ENCODE assay signal across 21 cellular contexts in genomic region chr2:37631698-37632097, GRCh38. TPM values are rescaled to one million over a fixed set of nuclear protein-coding genes. Genes with fewer than 3 reads are reported as not detected.
DNase-seq lines count a peak whose midpoint lies in the region; ATAC-seq and TF ChIP-seq lines count a peak whose summit lies in the region.
"Had no signal": no experiment of that assay in that cellular context is flagged by ENCODE, and none has a peak within 500 bp of the region (broad histone marks: within the 10 kb centered on the region; RNA-seq: fewer than 3 reads in every experiment).

No MANE protein-coding gene starts in this region.

- H3K4me3 Mint-ChIP-seq in HFFc6 = no peak overlapping the region
- H3K4me3 Mint-ChIP-seq: memory B cell; naive thymus-derived CD8-positive, alpha-beta T cell had no signal

- H3K27ac ChIP-seq in osteoblast (ENCODE audit: low read depth, low read length) = no peak overlapping the region
- H3K27ac ChIP-seq: BLaER1 treated with 17β-estradiol and CSF1 and Interleukin-3, amounts not matched to agents 10 nM and 100 nM; parathyroid adenoma; RWPE1; vagina had no signal

- peaks cover 11% of the 10 kb centered on the region; the same call in 1 of the 2 replicates for H3K36me3 Mint-ChIP-seq in HFFc6 (ENCODE audit: low read depth)

- no peak overlapping the region for H3K4me2 ChIP-seq in osteoblast (ENCODE audit: insufficient read depth, low read length)
- H3K4me2 ChIP-seq: BLaER1 treated with 17β-estradiol and CSF1 and Interleukin-3, amounts not matched to agents 10 nM and 100 nM had no signal

- no peaks in the 10 kb centered on the region for H4K20me1 ChIP-seq in osteoblast (ENCODE audit: insufficient read depth, low read length)
- H4K20me1 ChIP-seq: BLaER1 treated with 17β-estradiol and CSF1 and Interleukin-3, amounts not matched to agents 10 nM and 100 nM had no signal

- no peak overlapping the region for H3K9ac ChIP-seq in endocrine pancreas (ENCODE audit: control insufficient read depth, insufficient read depth, low read length)
- H3K9ac ChIP-seq: BLaER1 treated with 17β-estradiol and CSF1 and Interleukin-3, amounts not matched to agents 10 nM and 100 nM; parathyroid adenoma had no signal

- H3K27me3 ChIP-seq in endocrine pancreas (ENCODE audit: control insufficient read depth, insufficient read depth, low read length) (no peaks in the 10 kb centered on the region), osteoblast (ENCODE audit: insufficient read depth, low read length) (no peaks in the 10 kb centered on the region)
- H3K27me3 ChIP-seq: BLaER1 treated with 17β-estradiol and CSF1 and Interleukin-3, amounts not matched to agents 10 nM and 100 nM; vagina had no signal

- H3K4me3 ChIP-seq in endocrine pancreas (ENCODE audit: control insufficient read depth, insufficient read depth, low read length) (peak overlapping the region; percentile 41), osteoblast (ENCODE audit: insufficient read depth, low read length) (no peak overlapping the region)
- H3K4me3 ChIP-seq: BLaER1 treated with 17β-estradiol and CSF1 and Interleukin-3, amounts not matched to agents 10 nM and 100 nM; vagina had no signal

- H3K36me3 ChIP-seq in endocrine pancreas (ENCODE audit: control insufficient read depth, insufficient read depth, low read length) (no peaks in the 10 kb centered on the region), osteoblast (ENCODE audit: insufficient read depth, low read length) (no peaks in the 10 kb centered on the region)
- H3K36me3 ChIP-seq: BLaER1 treated with 17β-estradiol and CSF1 and Interleukin-3, amounts not matched to agents 10 nM and 100 nM; vagina had no signal

- no peaks in the 10 kb centered on the region for H3K79me2 ChIP-seq in osteoblast (ENCODE audit: insufficient read depth, low read length)
- H3K79me2 ChIP-seq: parathyroid adenoma had no signal

- H3K9me3 ChIP-seq in endocrine pancreas (ENCODE audit: control insufficient read depth, low read length) = no peaks in the 10 kb centered on the region
- H3K9me3 ChIP-seq in osteoblast (ENCODE audit: low read depth, low read length) = no peaks in the 10 kb centered on the region
- H3K9me3 ChIP-seq: BLaER1 treated with 17β-estradiol and CSF1 and Interleukin-3, amounts not matched to agents 10 nM and 100 nM; vagina had no signal

- peaks cover 9% of the 10 kb centered on the region for H3K27me3 Mint-ChIP-seq in HFFc6 (ENCODE audit: insufficient read depth)
- H3K27me3 Mint-ChIP-seq: memory B cell; naive thymus-derived CD8-positive, alpha-beta T cell had no signal

- ATAC-seq in GM21390 (IDR thresholded peaks at IDR 0.05; ENCODE audit: unreplicated experiment) (no peak), GM18867 (IDR thresholded peaks at IDR 0.05; ENCODE audit: unreplicated experiment) (no peak)
- ATAC-seq: naive thymus-derived CD8-positive, alpha-beta T cell had no signal

- no peaks in the 10 kb centered on the region for H3K9me3 Mint-ChIP-seq in HFFc6
- H3K9me3 Mint-ChIP-seq: memory B cell; naive thymus-derived CD8-positive, alpha-beta T cell had no signal

- no peak overlapping the region for H2AFZ ChIP-seq in osteoblast (ENCODE audit: low read length)
- H2AFZ ChIP-seq: parathyroid adenoma had no signal

- H3K27ac Mint-ChIP-seq in HFFc6 = no peak overlapping the region

- TF ChIP-seq CTCF in HFFc6 (IDR thresholded peaks at IDR 0.05) (no peak), osteoblast (IDR thresholded peaks at IDR 0.05; ENCODE audit: extremely low read depth, low read depth, low read length) (no peak)

- DNase-seq in DMS153 treated with DMSO at 0.1 percent for 48 hours (lab: John Stamatoyannopoulos, UW; ENCODE audit: unreplicated experiment) (peak; percentile 38), NCI-H1105 treated with DMSO at 0.1 percent for 48 hours (lab: John Stamatoyannopoulos, UW) (peak; percentile 93), NCI-H345 (lab: John Stamatoyannopoulos, UW) (peak; percentile 61), HFFc6 (no peak), osteoblast (ENCODE audit: insufficient read length, low spot score, missing footprints) (no peak)
- DNase-seq: ACHN; activated naive CD4-positive, alpha-beta T cell treated with anti-CD3 and anti-CD28 coated beads, Interleukin-2, amount 50 U/mL, for 16 hours; aorta; central memory CD4-positive, alpha-beta T cell; foreskin melanocyte; KBM-7; naive thymus-derived CD8-positive, alpha-beta T cell; NCI-H226 had no signal

- peaks cover 100% of the 10 kb centered on the region for H3K4me1 Mint-ChIP-seq in HFFc6 (ENCODE audit: low read depth)

- peaks cover 30% of the 10 kb centered on the region for H3K4me1 ChIP-seq in endocrine pancreas (ENCODE audit: control insufficient read depth, insufficient read depth, low read length)
- H3K4me1 ChIP-seq in osteoblast (ENCODE audit: insufficient read depth, low read length) = peaks cover 62% of the 10 kb centered on the region
- H3K4me1 ChIP-seq: parathyroid adenoma had no signal

RNA-seq across cellular contexts. Expression of gene CDC42EP3, which starts 39.7 kb away (rescaled TPM):
- 100 to 1,000 TPM; 159 to 248 (median 201) TPM for total RNA-seq in HFFc6 (2021; fragmentation: NEBNext Ultra II Directional; extraction: Animal tissue kit (Norgen Biotek cat#: 25700))
- total RNA-seq in osteoblast = 121 and 136 TPM in 2 replicates

Comparison
In these comparisons a context has a peak if more than half of its experiments do, and no peak if none do; other contexts are left out.
1. DNase-seq: peak in DMS153 treated with DMSO at 0.1 percent for 48 hours (single experiment), NCI-H1105 treated with DMSO at 0.1 percent for 48 hours (single experiment) and NCI-H345 (single experiment); none in HFFc6 (single experiment) and osteoblast (single experiment).